In the genomic region with DNA sequence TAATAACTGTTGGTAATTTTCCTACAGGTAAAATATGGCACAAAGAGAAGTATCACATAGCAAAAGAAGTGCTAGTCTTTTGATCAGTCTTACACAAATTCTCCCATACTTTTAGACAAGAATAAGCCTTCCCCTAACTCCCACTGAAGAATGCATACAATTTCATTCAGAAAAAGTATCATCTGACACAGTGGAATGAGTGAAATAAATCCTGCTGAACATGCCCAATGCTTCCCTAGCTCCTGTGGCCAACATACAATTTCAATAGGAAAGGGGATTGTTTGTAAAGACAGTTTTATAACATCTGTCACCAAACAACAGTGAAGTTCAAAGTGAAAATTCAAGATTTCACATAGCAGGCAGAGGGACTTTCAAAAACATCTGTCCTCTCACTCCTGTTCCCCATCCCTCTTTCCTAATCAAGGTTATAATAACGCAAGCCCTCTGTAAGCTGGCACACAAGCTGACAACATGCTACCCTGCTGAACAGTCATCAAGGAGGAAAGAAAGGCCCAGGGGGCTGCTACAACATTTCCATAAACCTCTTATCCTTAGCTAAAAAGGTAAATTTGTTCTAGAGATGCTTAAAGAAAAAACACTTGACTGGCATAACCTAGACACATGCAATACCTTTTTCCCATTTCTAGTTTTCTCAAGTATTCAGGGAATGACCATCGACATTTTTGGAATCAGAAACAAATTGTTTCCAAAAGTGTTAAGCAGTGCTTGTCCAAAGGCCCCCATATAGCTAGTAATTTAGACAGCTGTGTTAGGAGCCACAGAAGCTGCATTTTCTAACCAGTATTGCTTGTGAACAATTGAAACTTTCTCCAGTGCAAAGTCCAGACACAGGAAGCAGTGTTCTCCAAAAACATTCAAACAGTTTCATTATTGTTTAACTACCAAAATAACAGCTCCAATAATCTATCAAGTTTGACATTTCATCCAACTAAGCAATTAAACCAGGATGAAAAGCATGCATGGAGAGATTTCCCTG, we compare ENCODE assay signal across 14 cellular contexts. TPM values are rescaled to one million over a fixed set of nuclear protein-coding genes. Genes with fewer than 3 reads are reported as not detected.
DNase-seq lines count a peak whose midpoint lies in the region; ATAC-seq and TF ChIP-seq lines count a peak whose summit lies in the region.
"Had no signal": no experiment of that assay in that cellular context is flagged by ENCODE, and none has a peak within 500 bp of the region (broad histone marks: within the 10 kb centered on the region; RNA-seq: fewer than 3 reads in every experiment).

No MANE protein-coding gene starts in this region.

- intact Hi-C loops in CD4-positive, alpha-beta T cell (cut with DNase I, micrococcal nuclease) = no loop called here
- intact Hi-C loops in PC-3 (cut with micrococcal nuclease) (no loop called here), mucosa of descending colon (cut with DNase I, micrococcal nuclease) (no loop called here)

- H3K79me2 ChIP-seq in PC-3 (ENCODE audit: low read length) = peaks cover 94% of the 10 kb centered on the region

- H3K4me3 ChIP-seq in PC-3 (ENCODE audit: low read length) = no peak overlapping the region
- no peak overlapping the region for H3K4me3 ChIP-seq in mucosa of descending colon
- H3K4me3 ChIP-seq in right atrium auricular region = no peak overlapping the region
- H3K4me3 ChIP-seq: cardiac muscle cell had no signal

- H3K4me1 ChIP-seq in PC-3 (ENCODE audit: insufficient read depth, low read length) (peaks cover 51% of the 10 kb centered on the region), mucosa of descending colon (ENCODE audit: low read depth) (peaks cover 42% of the 10 kb centered on the region), right atrium auricular region (peaks cover 0 to 4% of the 10 kb centered on the region in 2 donors)

- 0 out of 2 replicates have a peak overlapping the region, but pooled peaks have one; percentile 10 for H3K9ac ChIP-seq in PC-3 (ENCODE audit: low read length)

- H3K36me3 ChIP-seq in PC-3 (ENCODE audit: low read depth, low read length) (peaks cover 8% of the 10 kb centered on the region), mucosa of descending colon (ENCODE audit: low read depth) (no peaks in the 10 kb centered on the region), right atrium auricular region (no peaks in the 10 kb centered on the region)
- H3K36me3 ChIP-seq: cardiac muscle cell had no signal

- H3K27ac ChIP-seq in CD4-positive, alpha-beta T cell (ENCODE audit: low read depth, low read length) = no peak overlapping the region
- H3K27ac ChIP-seq in PC-3 (ENCODE audit: low read length) (peak overlapping the region; percentile 77), cingulate gyrus (ENCODE audit: low read depth, low read length) (peak overlapping the region; percentile 93), right atrium auricular region (no peak overlapping the region)
- H3K27ac ChIP-seq: cardiac muscle cell had no signal

- H3K9me2 ChIP-seq in PC-3 (replicated peaks; ENCODE audit: low read length) = no peaks in the 10 kb centered on the region

- peaks cover 75% of the 10 kb centered on the region for H3K4me1 Mint-ChIP-seq in CD4-positive, alpha-beta T cell (ENCODE audit: low read depth)

- H3K27me3 ChIP-seq in CD4-positive, alpha-beta T cell (ENCODE audit: control insufficient read depth, insufficient read depth, low read length) = no peaks in the 10 kb centered on the region
- H3K27me3 ChIP-seq in PC-3 (ENCODE audit: low read length) = no peaks in the 10 kb centered on the region
- H3K27me3 ChIP-seq in right atrium auricular region = no peaks in the 10 kb centered on the region
- H3K27me3 ChIP-seq: cardiac muscle cell had no signal

- no peak for ATAC-seq in CD4-positive, alpha-beta T cell (ENCODE audit: poor library complexity)
- ATAC-seq in PC-3 (no peak), mucosa of descending colon (peak; percentile 53), GM18498 (IDR thresholded peaks at IDR 0.05; ENCODE audit: unreplicated experiment) (no peak)

- DNase-seq in CD4-positive, alpha-beta T cell = no peak
- DNase-seq in PC-3 = no peak
- no peak for DNase-seq in mucosa of descending colon
- no peak for DNase-seq in LoVo (ENCODE audit: low spot score)
- DNase-seq in stimulated activated CD4-positive, alpha-beta T cell treated with anti-CD3 and anti-CD28 coated beads, Interleukin-4, amount 100 ng/mL, for 24 hours = no peak
- no peak for DNase-seq in right atrium auricular region (ENCODE audit: low spot score)
- DNase-seq: activated CD8-positive, alpha-beta memory T cell treated with anti-CD3 and anti-CD28 coated beads, Interleukin-2, amount 50 U/mL, for 4 hours; NCI-H1694; stimulated activated naive CD8-positive, alpha-beta T cell treated with anti-CD3 and anti-CD28 coated beads, Interleukin-15, Interleukin-2, amounts not matched to agents 100 U/mL and 50 U/mL, for 24 hours had no signal

- CTCF ChIA-PET in CD4-positive, alpha-beta T cell (lab: Charles Lee) = interaction anchor here (1.5 to 3.4 kb wide), 4 partner anchors 12 to 44 kb away, joined by 4 to 14 read pairs (median 10); a partner anchor contains a TSS
- CTCF ChIA-PET in PC-3 (lab: Charles Lee) = no interaction called here

- no peaks in the 10 kb centered on the region for H3K9me3 ChIP-seq in CD4-positive, alpha-beta T cell (ENCODE audit: control insufficient read depth, low read length)
- no peaks in the 10 kb centered on the region for H3K9me3 ChIP-seq in PC-3 (ENCODE audit: low read length)
- H3K9me3 ChIP-seq in mucosa of descending colon = no peaks in the 10 kb centered on the region
- H3K9me3 ChIP-seq in right atrium auricular region = no peaks in the 10 kb centered on the region

- H3K27ac Mint-ChIP-seq in CD4-positive, alpha-beta T cell = peak overlapping the region; percentile 83

- peak overlapping the region; percentile 26; the same call in 1 of the 2 replicates for H3K4me2 ChIP-seq in PC-3 (ENCODE audit: low read length)

- peaks cover under 1% of the 10 kb centered on the region for H3K36me3 Mint-ChIP-seq in CD4-positive, alpha-beta T cell (ENCODE audit: low read depth)

- no peaks in the 10 kb centered on the region for H3K9me3 Mint-ChIP-seq in CD4-positive, alpha-beta T cell

- no peaks in the 10 kb centered on the region for H4K20me1 ChIP-seq in PC-3 (ENCODE audit: low read length)

- BruUV-seq in PC-3 (replicated peaks; lab: Mats Ljungman, UMichigan) = no TSS peak

- no peaks in the 10 kb centered on the region for H3K27me3 Mint-ChIP-seq in CD4-positive, alpha-beta T cell

- peak overlapping the region; percentile 57 for H3K4me3 Mint-ChIP-seq in CD4-positive, alpha-beta T cell

- no peak for TF ChIP-seq CTCF in CD4-positive, alpha-beta T cell (IDR thresholded peaks at IDR 0.05)
- TF ChIP-seq CTCF in PC-3 (conservative IDR thresholded peaks at IDR 0.05; ENCODE audit: low read depth, low read length) (no peak), mucosa of descending colon (IDR thresholded peaks at IDR 0.05) (no peak), right atrium auricular region (IDR thresholded peaks at IDR 0.05) (no peak)

- H2AFZ ChIP-seq in PC-3 (ENCODE audit: low read length) = no peak overlapping the region

- POLR2A ChIA-PET in CD4-positive, alpha-beta T cell (lab: Charles Lee) = interaction anchor here (0.7 to 3.5 kb wide), 9 partner anchors 8 to 52 kb away, joined by 3 to 18 read pairs (median 7); a partner anchor contains a TSS
- POLR2A ChIA-PET in PC-3 (lab: Charles Lee; ENCODE audit: unreplicated experiment) = no interaction called here

- H3F3A ChIP-seq in PC-3 (ENCODE audit: low read length, unreplicated experiment) = peaks cover 2% of the 10 kb centered on the region

RNA-seq across cellular contexts. Expression of a gene that starts 11.5 kb away (rescaled TPM):
- 10 to 100 TPM; 57.8 to 66.1 TPM for total RNA-seq in CD4-positive, alpha-beta T cell
- total RNA-seq in PC-3 (2014; rRNA removed) (37.7 and 46.4 TPM in 2 replicates), mucosa of descending colon (10 to 100 TPM; 45.2 to 69.1 (median 64.1) TPM), right atrium auricular region (10 to 100 TPM; 12.2 to 20.1 TPM)

RNA-seq across cellular contexts. Expression of a gene that starts 44.7 kb away (rescaled TPM):
- total RNA-seq in CD4-positive, alpha-beta T cell = 1 to 10 TPM; 6.2 to 8.6 TPM
- total RNA-seq in PC-3 (2014; rRNA removed) (10.7 and 16.5 TPM in 2 replicates), mucosa of descending colon (10 to 100 TPM in 2 of 3 donors, 1 to 10 TPM in 1; 9.1 to 14.4 (median 11.6) TPM), right atrium auricular region (1 to 10 TPM; 2.0 to 4.5 TPM)

RNA-seq across cellular contexts. Expression of a gene that starts 46.4 kb away (rescaled TPM):
- not detected for total RNA-seq in CD4-positive, alpha-beta T cell
- total RNA-seq in PC-3 (2014; rRNA removed) = not detected in 2 replicates
- not detected for total RNA-seq in mucosa of descending colon
- total RNA-seq in right atrium auricular region = not detected
- total RNA-seq: cardiac muscle cell; omental fat pad; T-helper 2 cell treated with Interferon-gamma antibody and Interleukin-4, amounts not matched to agents 100 ng/mL and 5 ng/mL, for 36 hours had no signal

Comparison
In these comparisons a context has a peak if more than half of its experiments do, and no peak if none do; other contexts are left out.
1. H3K27ac ChIP-seq: peak in PC-3 (single experiment) and cingulate gyrus (single experiment); none in CD4-positive, alpha-beta T cell (single experiment) and right atrium auricular region (0 of 2).